Comparison of ENCODE assay signal across 8 cellular contexts in the genomic region with DNA sequence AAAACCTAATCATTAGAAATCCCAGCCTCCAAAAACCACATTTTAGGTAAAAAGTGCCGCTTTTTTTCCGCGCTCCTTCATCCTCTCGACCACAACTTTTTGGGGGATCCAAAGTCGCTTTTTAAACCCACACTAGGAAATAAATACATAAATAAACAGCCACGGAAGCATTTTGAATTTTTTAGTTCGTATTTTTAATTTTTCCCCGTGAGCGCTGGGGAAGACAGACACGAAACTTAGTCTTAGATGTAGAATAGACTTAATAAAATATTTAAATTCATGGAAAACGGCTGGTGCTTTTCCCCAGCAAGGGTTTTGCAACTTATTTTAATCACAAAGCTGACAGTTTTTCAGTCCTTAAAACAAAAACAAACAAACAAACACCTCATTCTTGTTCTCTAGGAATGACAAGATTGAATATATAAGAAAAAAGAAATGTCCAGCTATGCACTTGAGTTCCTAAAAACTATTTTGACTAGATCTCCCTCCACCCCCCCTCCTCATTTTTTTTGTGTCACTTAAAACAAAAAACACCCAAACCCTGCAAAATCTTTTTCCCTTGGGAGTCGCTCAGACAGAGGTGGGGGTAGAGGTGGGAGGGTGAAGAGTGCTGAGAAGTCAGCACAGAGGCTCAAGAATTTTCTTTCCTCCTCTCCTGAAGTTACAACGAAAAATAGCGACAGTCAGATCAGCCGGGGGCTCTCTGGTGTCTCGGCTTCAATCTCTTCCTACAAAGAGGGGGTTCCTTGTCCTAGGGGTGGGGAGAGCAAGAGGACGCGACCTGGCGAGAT. TPM values are rescaled to one million over a fixed set of nuclear protein-coding genes. Genes with fewer than 3 reads are reported as not detected.
DNase-seq lines count a peak whose midpoint lies in the region; ATAC-seq and TF ChIP-seq lines count a peak whose summit lies in the region.

No MANE protein-coding gene starts in this region.

- peak overlapping the region; percentile 83 for H2AFZ ChIP-seq in ACC112 (ENCODE audit: low read length, unreplicated experiment)

- H3K9me3 ChIP-seq in HUES48 (ENCODE audit: control insufficient read depth, insufficient read depth, low read length), result no peaks in the 10 kb centered on the region
- H3K9me3 ChIP-seq in mononuclear cell (ENCODE audit: low read depth, low read length), result no peaks in the 10 kb centered on the region

- H3K27me3 Mint-ChIP-seq in MCF 10A (ENCODE audit: insufficient read depth, unreplicated experiment), result no peaks in the 10 kb centered on the region

- H3K4me1 Mint-ChIP-seq in MCF 10A (ENCODE audit: insufficient read depth, unreplicated experiment), result peaks cover 17% of the 10 kb centered on the region

- H3K27ac ChIP-seq in ACC112 (ENCODE audit: low read depth, low read length), result peak overlapping the region; percentile 27
- no peak overlapping the region for H3K27ac ChIP-seq in HUES48 (ENCODE audit: low read depth, low read length)

- H3K36me3 Mint-ChIP-seq in MCF 10A (ENCODE audit: insufficient read depth, unreplicated experiment), result no peaks in the 10 kb centered on the region

- H3K27ac Mint-ChIP-seq in MCF 10A (ENCODE audit: low read depth, unreplicated experiment), result peak overlapping the region; percentile 35

- H3K36me3 ChIP-seq in ACC112 (ENCODE audit: insufficient read depth, low read length) (no peaks in the 10 kb centered on the region), HUES48 (ENCODE audit: control insufficient read depth, insufficient read depth, low read length) (no peaks in the 10 kb centered on the region)

- H3K9me3 Mint-ChIP-seq in MCF 10A (ENCODE audit: unreplicated experiment), result no peaks in the 10 kb centered on the region

- DNase-seq in MCF 10A (ENCODE audit: unreplicated experiment), result no peak
- no peak for DNase-seq in activated effector memory CD4-positive, alpha-beta T cell treated with anti-CD3 and anti-CD28 coated beads, Interleukin-2, amount 50 U/mL, for 16 hours

- peaks cover 27% of the 10 kb centered on the region for H3K4me1 ChIP-seq in ACC112 (ENCODE audit: control insufficient read depth, insufficient read depth, low read length, unreplicated experiment)
- H3K4me1 ChIP-seq in HUES48 (ENCODE audit: control insufficient read depth, insufficient read depth, low read length), result peaks cover 23% of the 10 kb centered on the region
- peaks cover 46% of the 10 kb centered on the region for H3K4me1 ChIP-seq in mononuclear cell (ENCODE audit: insufficient read depth, low read length)

- POLR2A ChIA-PET in MCF 10A (lab: Yijun Ruan, JAX), result interaction anchor here (0.5 to 3.9 kb wide), 17 partner anchors 11 to 1739 kb away, joined by 3 to 15 read pairs (median 4); partner anchors contain the start of gene SUPT3H

- intact Hi-C loops in MCF 10A (cut with micrococcal nuclease), result loop anchor here (1.0 to 5.0 kb wide), 4 partner anchors 196 to 946 kb away; no protein-coding TSS in a partner anchor

- no peak for ATAC-seq in HG03135 (IDR thresholded peaks at IDR 0.05; ENCODE audit: unreplicated experiment)
- no peak for ATAC-seq in HG02852 (IDR thresholded peaks at IDR 0.05; ENCODE audit: unreplicated experiment)
- no peak for ATAC-seq in GM21528 (IDR thresholded peaks at IDR 0.05; ENCODE audit: low FRiP score, unreplicated experiment)

- no peak for TF ChIP-seq CTCF in MCF 10A (IDR thresholded peaks at IDR 0.05; ENCODE audit: unreplicated experiment)

- H3K4me3 ChIP-seq in ACC112 (ENCODE audit: low read depth, low read length) (peak overlapping the region; percentile 95), HUES48 (ENCODE audit: low read depth, low read length) (peak overlapping the region; percentile 70), mononuclear cell (ENCODE audit: low read length) (peak overlapping the region; percentile 79)

- H3K79me2 ChIP-seq in ACC112 (ENCODE audit: control insufficient read depth, insufficient read depth, low read length, unreplicated experiment), result peaks cover 58% of the 10 kb centered on the region

- peak overlapping the region; percentile 91 for H3K4me3 Mint-ChIP-seq in MCF 10A (ENCODE audit: unreplicated experiment)

- H3K27me3 ChIP-seq in ACC112 (ENCODE audit: insufficient read depth, low read length), result no peaks in the 10 kb centered on the region
- peaks cover 93% of the 10 kb centered on the region for H3K27me3 ChIP-seq in HUES48 (ENCODE audit: control insufficient read depth, insufficient read depth, low read length)
- H3K27me3 ChIP-seq in mononuclear cell (ENCODE audit: insufficient read depth, low read length), result peaks cover 31% of the 10 kb centered on the region

- CTCF ChIA-PET in MCF 10A (lab: Yijun Ruan, JAX), result interaction anchor here (0.6 to 3.6 kb wide), 15 partner anchors 11 to 827 kb away, joined by 3 to 22 read pairs (median 5); no protein-coding TSS in a partner anchor

- TSS peak; percentile 31 for BruUV-seq in MCF 10A (replicated peaks; lab: Mats Ljungman, UMichigan)

- H3K9ac ChIP-seq in HUES48 (ENCODE audit: low read depth, low read length), result no peak overlapping the region

RNA-seq across cellular contexts. Expression of gene SUPT3H, which starts 43.4 kb away (rescaled TPM):
- 12.7 and 14.4 TPM in 2 replicates for total RNA-seq in MCF 10A (2022)
- total RNA-seq in mononuclear cell, result 7.1 TPM
